ENCODE assay signal across 25 cellular contexts in genomic region chr9:127143920-127144465, GRCh38. TPM values are rescaled to one million over a fixed set of nuclear protein-coding genes. Genes with fewer than 3 reads are reported as not detected.
"Had no signal": no experiment of that assay in that cellular context is flagged by ENCODE, and none has a peak within 500 bp of the region (broad histone marks: within the 10 kb centered on the region; RNA-seq: fewer than 3 reads in every experiment).

No MANE protein-coding gene starts in this region.

- H3K4me3 Mint-ChIP-seq: activated naive CD8-positive, alpha-beta T cell treated with anti-CD3 and anti-CD28 coated beads, Interleukin-2, amount 50 U/mL, for 24 hours; dendritic cell treated with granulocyte-macrophage colony-stimulating factor and Interleukin-4, amounts not matched to agents 40 ng/mL and 50 ng/mL, for 4 days; memory B cell; naive B cell; WTC11 had no signal

- H3K27me3 Mint-ChIP-seq: memory B cell, naive B cell had no signal

- H3K9me3 ChIP-seq: mucosa of descending colon, upper lobe of left lung had no signal

- H2AFZ ChIP-seq: hepatocyte had no signal

- FAIRE-seq: endometrium had no signal

- H3K36me3 Mint-ChIP-seq: WTC11 had no signal

- H3K4me3 ChIP-seq: hepatocyte, mucosa of descending colon, smooth muscle cell, upper lobe of left lung had no signal

- ATAC-seq: activated naive CD8-positive, alpha-beta T cell treated with anti-CD3 and anti-CD28 coated beads, Interleukin-2, amount 50 U/mL, for 24 hours; foreskin keratinocyte; mucosa of descending colon; WTC11 had no signal

- H3K9me3 Mint-ChIP-seq: activated naive CD8-positive, alpha-beta T cell treated with anti-CD3 and anti-CD28 coated beads, Interleukin-2, amount 50 U/mL, for 24 hours; dendritic cell treated with granulocyte-macrophage colony-stimulating factor and Interleukin-4, amounts not matched to agents 40 ng/mL and 50 ng/mL, for 4 days had no signal

- H3K27ac ChIP-seq: foreskin keratinocyte, hepatocyte had no signal

- H3K27ac Mint-ChIP-seq: activated naive CD8-positive, alpha-beta T cell treated with anti-CD3 and anti-CD28 coated beads, Interleukin-2, amount 50 U/mL, for 24 hours; dendritic cell treated with granulocyte-macrophage colony-stimulating factor and Interleukin-4, amounts not matched to agents 40 ng/mL and 50 ng/mL, for 4 days; memory B cell; WTC11 had no signal

- H3K27me3 ChIP-seq: hepatocyte, upper lobe of left lung had no signal

- H3K79me2 ChIP-seq: hepatocyte had no signal

- H3K4me1 ChIP-seq: foreskin keratinocyte, upper lobe of left lung had no signal

- DNase-seq: activated CD4-positive, alpha-beta T cell treated with anti-CD3 and anti-CD28 coated beads, Interleukin-2, amount 50 U/mL, for 4 hours; activated gamma-delta T cell; activated naive CD4-positive, alpha-beta T cell treated with anti-CD3 and anti-CD28 coated beads, Interleukin-2, amount 50 U/mL, for 16 hours; activated naive CD8-positive, alpha-beta T cell treated with anti-CD3 and anti-CD28 coated beads, Interleukin-2, amount 50 U/mL, for 24 hours; activated T-cell treated with anti-CD3 and anti-CD28 coated beads for 4 hours; effector CD4-positive, alpha-beta T cell; foreskin keratinocyte; glutamatergic neuron; mucosa of descending colon; naive B cell; nucleus accumbens; stimulated activated CD4-positive, alpha-beta T cell treated with anti-CD3 and anti-CD28 coated beads, Interleukin-15, amount 100 ng/mL, for 24 hours; stimulated activated CD8-positive, alpha-beta memory T cell treated with anti-CD3 and anti-CD28 coated beads, Interleukin-4, amount 100 ng/mL, for 48 hours; stimulated activated naive CD4-positive, alpha-beta T cell; T-helper 1 cell; T-helper 9 cell; upper lobe of left lung had no signal

- H3K36me3 ChIP-seq: upper lobe of left lung had no signal

- H3K4me1 Mint-ChIP-seq: activated naive CD8-positive, alpha-beta T cell treated with anti-CD3 and anti-CD28 coated beads, Interleukin-2, amount 50 U/mL, for 24 hours; memory B cell; naive B cell had no signal

- H3K4me2 ChIP-seq: hepatocyte, smooth muscle cell had no signal

RNA-seq across cellular contexts. Expression of gene ANGPTL2, which starts 21.6 kb away (rescaled TPM):
- total RNA-seq: activated CD8-positive, alpha-beta memory T cell treated with anti-CD3 and anti-CD28 coated beads for 36 hours had no signal
- polyA plus RNA-seq: neural cell had no signal
